ENCODE assay signal across 21 cellular contexts in the genomic region with DNA sequence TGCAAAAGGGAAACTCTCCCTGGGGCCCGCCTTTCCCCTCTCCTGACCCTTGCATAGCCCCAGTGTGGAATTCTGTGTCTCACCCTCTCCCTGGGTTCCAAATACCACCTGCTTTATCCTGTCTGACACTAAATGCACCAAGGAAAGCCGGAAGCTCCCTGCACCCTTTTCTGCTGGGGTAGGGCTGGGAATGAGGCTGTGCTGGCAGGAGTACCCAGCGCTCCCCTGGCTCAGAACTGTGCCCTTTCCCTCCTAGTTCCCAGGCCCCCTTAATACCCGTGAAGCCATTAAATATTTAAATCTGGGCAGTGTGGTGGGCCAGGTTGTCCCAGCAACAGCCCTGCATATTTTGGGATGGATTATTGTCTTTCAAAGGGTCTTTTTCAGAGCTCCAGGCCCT.
"Had no signal": no experiment of that assay in that cellular context is flagged by ENCODE, and none has a peak within 500 bp of the region (broad histone marks: within the 10 kb centered on the region; RNA-seq: fewer than 3 reads in every experiment).

No MANE protein-coding gene starts in this region.

- H3K27ac ChIP-seq: ascending aorta, breast epithelium, left ventricle myocardium inferior, neutrophil, ovary, prostate gland, suprapubic skin, tibial nerve had no signal

- H3K36me3 ChIP-seq: adrenal gland, ascending aorta, breast epithelium, left ventricle myocardium inferior, neutrophil, ovary, prostate gland, right atrium auricular region, suprapubic skin, tibial nerve had no signal

- H3K27me3 ChIP-seq: adrenal gland, ascending aorta, breast epithelium, heart right ventricle, ovary, right atrium auricular region, suprapubic skin, tibial nerve had no signal

- H3K4me3 ChIP-seq: adrenal gland, ascending aorta, breast epithelium, heart right ventricle, left ventricle myocardium inferior, ovary, prostate gland, right atrium auricular region, skin epidermis, suprapubic skin, tibial nerve had no signal

- H3K4me1 ChIP-seq: ascending aorta, breast epithelium, prostate gland had no signal

- H3K9me3 ChIP-seq: adrenal gland, ascending aorta, breast epithelium, heart right ventricle, left ventricle myocardium inferior, neutrophil, ovary, prostate gland, right atrium auricular region, suprapubic skin, tibial nerve had no signal

- FAIRE-seq: colon, urothelium cell line had no signal

- DNase-seq: activated CD8-positive, alpha-beta memory T cell treated with anti-CD3 and anti-CD28 coated beads for 24 hours; activated CD8-positive, alpha-beta memory T cell treated with anti-CD3 and anti-CD28 coated beads, Interleukin-2, amount 50 U/mL, for 4 hours; activated T-cell treated with anti-CD3 and anti-CD28 coated beads, Interleukin-2, amount 50 U/mL, for 24 hours; adrenal gland; heart right ventricle; left ventricle myocardium inferior; naive thymus-derived CD4-positive, alpha-beta T cell; ovary; stimulated activated CD4-positive, alpha-beta T cell treated with anti-CD3 and anti-CD28 coated beads, Interleukin-1b, Interleukin-23, amount 100 ng/mL, for 48 hours; T-helper 1 cell; T-helper 9 cell had no signal
